Comparison of ENCODE assay signal across 1 cellular context in the genomic region with DNA sequence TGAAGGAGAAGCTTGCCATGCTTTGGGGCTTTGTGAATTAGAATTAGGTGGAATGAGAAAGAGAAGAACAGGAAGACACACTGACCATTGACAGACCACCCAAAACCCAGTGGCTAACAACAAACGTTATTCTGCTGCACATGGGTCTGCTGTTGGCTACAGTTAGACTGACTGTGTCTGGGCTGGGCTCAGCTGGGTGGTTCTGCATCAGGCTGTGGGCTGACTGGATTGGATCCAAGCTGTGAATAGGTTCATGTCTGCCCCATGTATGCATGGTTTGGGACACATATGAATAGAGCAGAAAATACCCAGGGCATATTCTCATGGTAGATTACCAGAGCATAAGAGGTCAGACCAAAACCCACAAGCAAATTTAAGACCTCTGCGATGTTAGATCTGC.
TF ChIP-seq lines count a peak whose summit lies in the region.

No MANE protein-coding gene starts in this region.

TF ChIP-seq in HepG2, 621 proteins besides CTCF, POLR2A, EP300 and RAD21 (continued from another document):
- TF ChIP-seq, protein P1, sequence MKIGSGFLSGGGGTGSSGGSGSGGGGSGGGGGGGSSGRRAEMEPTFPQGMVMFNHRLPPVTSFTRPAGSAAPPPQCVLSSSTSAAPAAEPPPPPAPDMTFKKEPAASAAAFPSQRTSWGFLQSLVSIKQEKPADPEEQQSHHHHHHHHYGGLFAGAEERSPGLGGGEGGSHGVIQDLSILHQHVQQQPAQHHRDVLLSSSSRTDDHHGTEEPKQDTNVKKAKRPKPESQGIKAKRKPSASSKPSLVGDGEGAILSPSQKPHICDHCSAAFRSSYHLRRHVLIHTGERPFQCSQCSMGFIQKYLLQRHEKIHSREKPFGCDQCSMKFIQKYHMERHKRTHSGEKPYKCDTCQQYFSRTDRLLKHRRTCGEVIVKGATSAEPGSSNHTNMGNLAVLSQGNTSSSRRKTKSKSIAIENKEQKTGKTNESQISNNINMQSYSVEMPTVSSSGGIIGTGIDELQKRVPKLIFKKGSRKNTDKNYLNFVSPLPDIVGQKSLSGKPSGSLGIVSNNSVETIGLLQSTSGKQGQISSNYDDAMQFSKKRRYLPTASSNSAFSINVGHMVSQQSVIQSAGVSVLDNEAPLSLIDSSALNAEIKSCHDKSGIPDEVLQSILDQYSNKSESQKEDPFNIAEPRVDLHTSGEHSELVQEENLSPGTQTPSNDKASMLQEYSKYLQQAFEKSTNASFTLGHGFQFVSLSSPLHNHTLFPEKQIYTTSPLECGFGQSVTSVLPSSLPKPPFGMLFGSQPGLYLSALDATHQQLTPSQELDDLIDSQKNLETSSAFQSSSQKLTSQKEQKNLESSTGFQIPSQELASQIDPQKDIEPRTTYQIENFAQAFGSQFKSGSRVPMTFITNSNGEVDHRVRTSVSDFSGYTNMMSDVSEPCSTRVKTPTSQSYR (CRISPR knock-in tag; IDR thresholded peaks at IDR 0.05; ENCODE audit: borderline replicate concordance), result no peak
- TF ChIP-seq ZBTB38 (CRISPR knock-in tag; IDR thresholded peaks at IDR 0.05) (no peak), XRCC5 (optimal IDR thresholded peaks at IDR 0.05; ENCODE audit: low read length) (no peak), RAD51 (IDR thresholded peaks at IDR 0.05; ENCODE audit: borderline replicate concordance) (no peak), NKX3-1 (CRISPR knock-in tag; IDR thresholded peaks at IDR 0.05) (no peak), ZNF331 (CRISPR knock-in tag; IDR thresholded peaks at IDR 0.05) (peak; percentile 94), FLYWCH1 (CRISPR knock-in tag; IDR thresholded peaks at IDR 0.05) (no peak)
